9 cellular contexts compared by ENCODE assay signal in the genomic region with DNA sequence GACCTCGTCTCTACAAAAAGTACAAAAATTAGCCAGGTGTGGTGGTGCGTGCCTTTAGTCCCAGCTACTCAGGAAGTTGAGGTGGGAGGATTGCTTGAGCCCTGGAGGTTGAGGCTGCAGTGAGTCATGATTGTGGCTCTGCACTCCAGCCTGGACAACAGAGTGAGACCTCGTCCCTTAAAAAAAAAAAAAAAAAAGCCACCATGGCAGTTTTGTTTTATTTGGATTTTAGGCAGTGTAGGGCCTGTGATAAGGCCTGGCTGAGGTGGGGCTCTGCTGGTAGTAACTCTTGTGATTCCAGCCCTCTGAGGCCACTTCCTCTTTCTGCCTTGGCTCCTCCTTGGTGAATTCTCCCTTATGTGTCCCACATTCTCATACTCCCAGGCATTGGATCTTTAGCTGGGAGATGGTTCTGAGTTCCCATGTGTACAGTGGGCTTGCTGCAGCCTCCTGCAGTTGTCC. TPM values are rescaled to one million over a fixed set of nuclear protein-coding genes. Genes with fewer than 3 reads are reported as not detected.
DNase-seq lines count a peak whose midpoint lies in the region; ATAC-seq, FAIRE-seq and TF ChIP-seq lines count a peak whose summit lies in the region.
"Had no signal": no experiment of that assay in that cellular context is flagged by ENCODE, and none has a peak within 500 bp of the region (broad histone marks: within the 10 kb centered on the region; RNA-seq: fewer than 3 reads in every experiment).

No MANE protein-coding gene starts in this region.

- no peak overlapping the region for H3K9ac ChIP-seq in endothelial cell of umbilical vein (replicated peaks; ENCODE audit: extremely low read depth, insufficient read depth, low read length)

- H3K27ac Mint-ChIP-seq in Caco-2 (ENCODE audit: unreplicated experiment) = no peak overlapping the region

- TF ChIP-seq CTCF in Peyer's patch (IDR thresholded peaks at IDR 0.05) = no peak
- no peak for TF ChIP-seq CTCF in endothelial cell of umbilical vein (IDR thresholded peaks at IDR 0.05; ENCODE audit: extremely low read depth in 1 of 2, insufficient read depth in 1 of 2, low read depth in 1 of 2, low read length in 2 of 2)
- TF ChIP-seq CTCF in Caco-2 (IDR thresholded peaks at IDR 0.05; ENCODE audit: insufficient read depth in 1 of 2, low read depth in 1 of 2, low read length in 1 of 2, severe bottlenecking in 1 of 2, unreplicated experiment in 1 of 2) = no peak

- no peaks in the 10 kb centered on the region for H3K9me3 Mint-ChIP-seq in Caco-2 (ENCODE audit: unreplicated experiment)

- peaks cover 50% of the 10 kb centered on the region for H3K36me3 Mint-ChIP-seq in Caco-2 (ENCODE audit: insufficient read depth, unreplicated experiment)

- intact Hi-C loops in endothelial cell of umbilical vein (cut with micrococcal nuclease) (no loop called here), Caco-2 (cut with micrococcal nuclease; ENCODE audit: unreplicated experiment) (no loop called here)

- TF ChIP-seq POLR2A in H54 (IDR thresholded peaks at IDR 0.05; ENCODE audit: low read depth, low read length) (no peak), Peyer's patch (IDR thresholded peaks at IDR 0.05) (no peak), endothelial cell of umbilical vein (IDR thresholded peaks at IDR 0.05; ENCODE audit: low read depth, low read length) (no peak)

- peak; percentile 34 for DNase-seq in H54 (ENCODE audit: insufficient read length, low spot score)
- peak in 2 of 3 donors; percentile 50 to 52 for DNase-seq in Peyer's patch
- DNase-seq in endothelial cell of umbilical vein (ENCODE audit: low read depth, low spot score) = no peak
- no peak for DNase-seq in activated gamma-delta T cell treated with Interleukin-2 at 50 U/mL for 16 hours
- DNase-seq in Caco-2 = no peak
- DNase-seq in NCI-H2107 (lab: John Stamatoyannopoulos, UW) = no peak

- H4K20me1 ChIP-seq in endothelial cell of umbilical vein (replicated peaks; ENCODE audit: control insufficient read depth, extremely low read depth, insufficient read depth, low read length) = no peaks in the 10 kb centered on the region

- H3K36me3 ChIP-seq in Peyer's patch (no peaks in the 10 kb centered on the region), endothelial cell of umbilical vein (ENCODE audit: control insufficient read depth in 2 of 2, extremely low read depth in 1 of 2, insufficient read depth in 2 of 2, low read length in 2 of 2) (no peaks in the 10 kb centered on the region), Caco-2 (ENCODE audit: control insufficient read depth, insufficient read depth, low read length) (no peaks in the 10 kb centered on the region)
- H3K36me3 ChIP-seq: adrenal gland had no signal

- no peaks in the 10 kb centered on the region for H3K27me3 Mint-ChIP-seq in Caco-2 (ENCODE audit: insufficient read depth, unreplicated experiment)

- dilution Hi-C loops in endothelial cell of umbilical vein (cut with MboI; ENCODE audit: extremely low pct_ligation_motif_present, low sequenced_read_pairs) = no loop called here

- H3K9me3 ChIP-seq in Peyer's patch (no peaks in the 10 kb centered on the region), endothelial cell of umbilical vein (replicated peaks; ENCODE audit: control insufficient read depth, insufficient read depth, low read length) (no peaks in the 10 kb centered on the region), Caco-2 (no peaks in the 10 kb centered on the region)
- H3K9me3 ChIP-seq: adrenal gland had no signal

- H3K4me3 ChIP-seq in Peyer's patch (no peak overlapping the region), endothelial cell of umbilical vein (replicated peaks in 1 of 3; ENCODE audit: insufficient read depth in 1 of 3, low read depth in 1 of 3, low read length in 3 of 3) (no peak overlapping the region), skin epidermis (no peak overlapping the region), Caco-2 (ENCODE audit: low read depth, low read length) (no peak overlapping the region)
- H3K4me3 ChIP-seq: adrenal gland had no signal

- BruUV-seq in endothelial cell of umbilical vein (replicated peaks; lab: Mats Ljungman, UMichigan) (no TSS peak), Caco-2 (replicated peaks; lab: Mats Ljungman, UMichigan) (no TSS peak)

- ATAC-seq in GM21529 (IDR thresholded peaks at IDR 0.05; ENCODE audit: unreplicated experiment) = no peak

- peaks cover 21% of the 10 kb centered on the region for H3K4me1 Mint-ChIP-seq in Caco-2 (ENCODE audit: low read depth, unreplicated experiment)

- H3K4me3 Mint-ChIP-seq in Caco-2 (ENCODE audit: unreplicated experiment) = no peak overlapping the region

- FAIRE-seq in H54 (lab: Jason Lieb, UNC) (no peak), endothelial cell of umbilical vein (lab: Jason Lieb, UNC) (peak; percentile 87)

- no peak overlapping the region for H3K4me2 ChIP-seq in endothelial cell of umbilical vein (ENCODE audit: insufficient read depth, low read length)

- H3K27me3 ChIP-seq in Peyer's patch (no peaks in the 10 kb centered on the region), endothelial cell of umbilical vein (ENCODE audit: control insufficient read depth in 2 of 2, insufficient read depth in 2 of 2, low read length in 2 of 2) (no peaks in the 10 kb centered on the region), Caco-2 (replicated peaks; ENCODE audit: control insufficient read depth, insufficient read depth, low read length) (no peaks in the 10 kb centered on the region)
- H3K27me3 ChIP-seq: adrenal gland had no signal

- no peaks in the 10 kb centered on the region for H3K9me1 ChIP-seq in endothelial cell of umbilical vein (replicated peaks; ENCODE audit: control insufficient read depth, extremely low read depth, insufficient read depth, low read length)

- H3K4me1 ChIP-seq in Peyer's patch = peaks cover 0 to 27% (median 13%) of the 10 kb centered on the region in 4 donors
- peaks cover 5% of the 10 kb centered on the region for H3K4me1 ChIP-seq in endothelial cell of umbilical vein (ENCODE audit: control insufficient read depth, extremely low read depth, insufficient read depth, low read length)
- no peaks in the 10 kb centered on the region for H3K4me1 ChIP-seq in Caco-2

- POLR2A ChIA-PET in endothelial cell of umbilical vein (lab: Charles Lee) (no interaction called here), Caco-2 (lab: Charles Lee) (no interaction called here)

- H3K79me2 ChIP-seq in endothelial cell of umbilical vein (ENCODE audit: control insufficient read depth, insufficient read depth, low read length) = peaks cover 91% of the 10 kb centered on the region

- H2AFZ ChIP-seq in endothelial cell of umbilical vein (ENCODE audit: low read depth, low read length) = no peak overlapping the region

- CTCF ChIA-PET in endothelial cell of umbilical vein (lab: Charles Lee) (interaction anchor here (0.9 kb wide), 1 partner anchor 102 kb away, joined by 3 read pairs; no protein-coding TSS in a partner anchor), Caco-2 (lab: Charles Lee) (no interaction called here)

- H3K27ac ChIP-seq in Peyer's patch (peak overlapping the region; percentile 1 to 59 (median 16)), endothelial cell of umbilical vein (ENCODE audit: insufficient read depth, low read depth, low read length) (no peak overlapping the region), skin epidermis (peak overlapping the region in 15 of 21 experiments; percentile 4 to 68 (median 53))

TF ChIP-seq in endothelial cell of umbilical vein, 7 proteins besides CTCF, POLR2A, EP300 and RAD21:
- TF ChIP-seq, protein P1, sequence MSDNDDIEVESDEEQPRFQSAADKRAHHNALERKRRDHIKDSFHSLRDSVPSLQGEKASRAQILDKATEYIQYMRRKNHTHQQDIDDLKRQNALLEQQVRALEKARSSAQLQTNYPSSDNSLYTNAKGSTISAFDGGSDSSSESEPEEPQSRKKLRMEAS (IDR thresholded peaks at IDR 0.05; ENCODE audit: insufficient read depth, insufficient read length) = no peak
- TF ChIP-seq MYC (IDR thresholded peaks at IDR 0.05; ENCODE audit: low read depth, low read length) = no peak
- TF ChIP-seq GATA2 (IDR thresholded peaks at IDR 0.05; ENCODE audit: insufficient read depth, insufficient read length, low read depth, low read length) = no peak
- no peak for TF ChIP-seq JUN (IDR thresholded peaks at IDR 0.05; ENCODE audit: borderline replicate concordance, insufficient read depth, insufficient read length, low read depth)
- no peak for TF ChIP-seq FOS (IDR thresholded peaks at IDR 0.05; ENCODE audit: borderline replicate concordance, insufficient read depth, low read length)

RNA-seq across cellular contexts. Expression of a gene that starts 39.2 kb away (rescaled TPM):
- total RNA-seq in Peyer's patch (10 to 100 TPM; 67.8 to 99.9 (median 79.8) TPM), endothelial cell of umbilical vein (134 and 138 TPM in 2 replicates), Caco-2 (2022) (118 and 126 TPM in 2 replicates)
- polyA plus RNA-seq in endothelial cell of umbilical vein = 26.2 and 27.3 TPM in 2 replicates
- 43.0 and 43.3 TPM in 2 replicates for polyA plus RNA-seq in endothelial cell of umbilical vein (2011; cell fraction: cytosol; rRNA removed)
- 28.3 and 42.4 TPM in 2 replicates for polyA plus RNA-seq in endothelial cell of umbilical vein (2011; cell fraction: nucleus; rRNA removed)
- polyA plus RNA-seq in endothelial cell of umbilical vein (2012) = 61.3 and 62.1 TPM in 2 replicates
- 27.8 and 34.0 TPM in 2 replicates for polyA minus RNA-seq in endothelial cell of umbilical vein
- polyA minus RNA-seq in endothelial cell of umbilical vein (2011; cell fraction: cytosol; rRNA and poly(A)+ RNA removed) = 42.5 TPM
- 15.0 and 27.9 TPM in 2 replicates for polyA minus RNA-seq in endothelial cell of umbilical vein (2011; cell fraction: nucleus; rRNA and poly(A)+ RNA removed)

Comparison
In these comparisons a context has a peak if more than half of its experiments do, and no peak if none do; other contexts are left out.
1. DNase-seq: peak in H54 (single experiment) and Peyer's patch (2 of 3); none in endothelial cell of umbilical vein (single experiment), activated gamma-delta T cell treated with Interleukin-2 at 50 U/mL for 16 hours (single experiment), Caco-2 (0 of 2) and NCI-H2107 (single experiment).